Comparison of ENCODE assay signal across 9 cellular contexts in the genomic region with DNA sequence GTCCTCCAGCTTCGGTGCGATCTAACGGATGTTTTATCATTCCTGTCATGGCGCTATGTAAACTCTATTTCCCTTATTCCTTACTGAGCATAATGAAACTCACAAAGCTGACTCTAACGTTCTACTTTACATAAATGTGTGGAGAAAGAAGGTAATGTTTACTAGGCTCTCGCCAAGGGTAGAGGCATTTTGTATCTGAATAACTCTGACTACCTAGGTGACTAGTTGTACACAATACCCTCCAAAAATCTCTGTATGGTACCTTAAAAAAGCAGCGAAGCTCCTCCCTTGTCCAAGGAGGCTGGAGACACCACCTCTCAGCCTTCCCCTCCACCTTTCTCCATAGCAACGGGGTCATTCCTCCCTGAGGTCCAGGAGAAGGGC. TPM values are rescaled to one million over a fixed set of nuclear protein-coding genes. Genes with fewer than 3 reads are reported as not detected.
DNase-seq lines count a peak whose midpoint lies in the region; ATAC-seq and TF ChIP-seq lines count a peak whose summit lies in the region.
"Had no signal": no experiment of that assay in that cellular context is flagged by ENCODE, and none has a peak within 500 bp of the region (broad histone marks: within the 10 kb centered on the region; RNA-seq: fewer than 3 reads in every experiment).

No MANE protein-coding gene starts in this region.

- H3K9me3 ChIP-seq in A673 (ENCODE audit: low read depth, low read length, poor library complexity, severe bottlenecking) (peaks cover 17% of the 10 kb centered on the region), mesenchymal stem cell (ENCODE audit: control insufficient read depth, low read length) (peaks cover 10% of the 10 kb centered on the region)

- H3K9me3 Mint-ChIP-seq in activated naive CD8-positive, alpha-beta T cell treated with anti-CD3 and anti-CD28 coated beads, Interleukin-2, amount 50 U/mL, for 24 hours, result peaks cover 58% of the 10 kb centered on the region

- peak overlapping the region; percentile 82 for H3K9ac ChIP-seq in mesenchymal stem cell (ENCODE audit: low read length)

- no peak overlapping the region for H3K14ac ChIP-seq in mesenchymal stem cell (ENCODE audit: low read length in 2 of 2)

- no peak overlapping the region for H3K23ac ChIP-seq in mesenchymal stem cell (ENCODE audit: low read length in 2 of 2)

- peak overlapping the region; percentile 77 for H3K4me3 Mint-ChIP-seq in activated naive CD8-positive, alpha-beta T cell treated with anti-CD3 and anti-CD28 coated beads, Interleukin-2, amount 50 U/mL, for 24 hours

- H3K4me1 Mint-ChIP-seq in activated naive CD8-positive, alpha-beta T cell treated with anti-CD3 and anti-CD28 coated beads, Interleukin-2, amount 50 U/mL, for 24 hours, result peaks cover 21% of the 10 kb centered on the region

- no peaks in the 10 kb centered on the region for H3K4me1 ChIP-seq in A673 (ENCODE audit: insufficient read depth, low read length, poor library complexity, severe bottlenecking)
- H3K4me1 ChIP-seq in mesenchymal stem cell (ENCODE audit: control insufficient read depth, insufficient read depth, low read depth, low read length), result peaks cover 6% of the 10 kb centered on the region

- H2BK120ac ChIP-seq in mesenchymal stem cell (ENCODE audit: low read depth, low read length), result no peak overlapping the region

- WGBS in mesenchymal stem cell, result 71% methylated on average over 7 of the region's 8 CpGs

- no peak overlapping the region for H2AK5ac ChIP-seq in mesenchymal stem cell (ENCODE audit: low read length, severe bottlenecking)

- CTCF ChIA-PET in A673 (lab: Charles Lee), result no interaction called here

- H2AFZ ChIP-seq in mesenchymal stem cell (ENCODE audit: low read depth, low read length), result no peak overlapping the region

- H2BK15ac ChIP-seq in mesenchymal stem cell (ENCODE audit: low read depth, poor library complexity, severe bottlenecking), result no peak overlapping the region

- H3K79me1 ChIP-seq in mesenchymal stem cell (replicated peaks; ENCODE audit: low read length, poor library complexity, severe bottlenecking), result peaks cover 20% of the 10 kb centered on the region

- H2BK12ac ChIP-seq in mesenchymal stem cell (ENCODE audit: low read length in 2 of 2), result no peak overlapping the region

- POLR2A ChIA-PET in A673 (lab: Charles Lee; ENCODE audit: low non-redundant PET), result no interaction called here

- no peak overlapping the region for H2BK5ac ChIP-seq in mesenchymal stem cell (ENCODE audit: low read depth, low read length, poor library complexity, severe bottlenecking)

- H3K27me3 ChIP-seq in A673 (replicated peaks; ENCODE audit: insufficient read depth, low read depth, low read length, poor library complexity) (no peaks in the 10 kb centered on the region), mesenchymal stem cell (ENCODE audit: control insufficient read depth in 1 of 2, insufficient read depth in 1 of 2, low read length in 2 of 2) (no peaks in the 10 kb centered on the region)

- TF ChIP-seq CTCF in A673 (conservative IDR thresholded peaks at IDR 0.05; ENCODE audit: low read depth, low read length), result no peak

- H3K18ac ChIP-seq in mesenchymal stem cell (ENCODE audit: low read depth in 1 of 2, low read length in 2 of 2), result no peak overlapping the region

- H3K4ac ChIP-seq in mesenchymal stem cell (ENCODE audit: low read depth in 1 of 2, low read length in 2 of 2), result no peak overlapping the region

- BruUV-seq in A673 (replicated peaks; lab: Mats Ljungman, UMichigan), result no TSS peak

- no peaks in the 10 kb centered on the region for H3K27me3 Mint-ChIP-seq in activated naive CD8-positive, alpha-beta T cell treated with anti-CD3 and anti-CD28 coated beads, Interleukin-2, amount 50 U/mL, for 24 hours

- H4K91ac ChIP-seq in mesenchymal stem cell (ENCODE audit: low read length), result no peak overlapping the region

- H3K4me2 ChIP-seq in mesenchymal stem cell (ENCODE audit: low read length, poor library complexity, severe bottlenecking), result peak overlapping the region; percentile 12

- DNase-seq in A673 (ENCODE audit: low spot score) (no peak), mesenchymal stem cell (no peak), NCI-H146 treated with DMSO at 0.1 percent for 48 hours (lab: John Stamatoyannopoulos, UW; ENCODE audit: unreplicated experiment) (no peak), HUDEP-2 (lab: John Stamatoyannopoulos, UW; ENCODE audit: unreplicated experiment in 76 of 76) (no peak), HuH-7 (ENCODE audit: low spot score) (no peak)
- no peak for DNase-seq in activated naive CD8-positive, alpha-beta T cell treated with anti-CD3 and anti-CD28 coated beads, Interleukin-2, amount 50 U/mL, for 24 hours

- peak; percentile 28 for ATAC-seq in GM21619 (IDR thresholded peaks at IDR 0.05; ENCODE audit: unreplicated experiment)
- no peak for ATAC-seq in activated naive CD8-positive, alpha-beta T cell treated with anti-CD3 and anti-CD28 coated beads, Interleukin-2, amount 50 U/mL, for 24 hours
- no peak for ATAC-seq in HG03039 (IDR thresholded peaks at IDR 0.05; ENCODE audit: unreplicated experiment)

- peak overlapping the region; percentile 21 for H4K8ac ChIP-seq in mesenchymal stem cell (ENCODE audit: low read length)

- H3K36me3 Mint-ChIP-seq in activated naive CD8-positive, alpha-beta T cell treated with anti-CD3 and anti-CD28 coated beads, Interleukin-2, amount 50 U/mL, for 24 hours (ENCODE audit: low read depth), result peaks cover 38% of the 10 kb centered on the region

- intact Hi-C loops in A673 (cut with micrococcal nuclease; ENCODE audit: unreplicated experiment), result no loop called here

- H3K27ac Mint-ChIP-seq in activated naive CD8-positive, alpha-beta T cell treated with anti-CD3 and anti-CD28 coated beads, Interleukin-2, amount 50 U/mL, for 24 hours, result peak overlapping the region; percentile 67

- peak overlapping the region; percentile 88 for H3K4me3 ChIP-seq in A673 (ENCODE audit: low read depth, low read length, poor library complexity, severe bottlenecking)
- peak overlapping the region; percentile 81 to 87 for H3K4me3 ChIP-seq in mesenchymal stem cell (ENCODE audit: insufficient read depth in 1 of 2, low read depth in 1 of 2, low read length in 2 of 2)

- H3K27ac ChIP-seq in A673 (ENCODE audit: low read depth, low read length, poor library complexity, severe bottlenecking) (no peak overlapping the region), mesenchymal stem cell (ENCODE audit: low read length, poor library complexity, severe bottlenecking) (no peak overlapping the region)
- H3K27ac ChIP-seq: epithelial cell of prostate had no signal

- H3K36me3 ChIP-seq in A673 (ENCODE audit: insufficient read depth, low read length, poor library complexity, severe bottlenecking), result no peaks in the 10 kb centered on the region
- H3K36me3 ChIP-seq in mesenchymal stem cell (ENCODE audit: control insufficient read depth in 1 of 2, insufficient read depth in 2 of 2, low read depth in 1 of 2, low read length in 2 of 2), result peaks cover 0 to 4% of the 10 kb centered on the region in 2 experiments

RNA-seq across cellular contexts. Expression of gene ZNF530, which starts 0.3 kb away (rescaled TPM):
- total RNA-seq in A673 (2021), result 9.4 and 11.3 TPM in 2 replicates
- polyA plus RNA-seq in mesenchymal stem cell (2013, experiment 1 of 2), result 0.86 TPM
- 0.92 TPM for polyA plus RNA-seq in mesenchymal stem cell (2013, experiment 2 of 2)

RNA-seq across cellular contexts. Expression of gene ZNF134, which starts 14.7 kb away (rescaled TPM):
- 24.3 and 24.7 TPM in 2 replicates for total RNA-seq in A673 (2021)
- 8.1 TPM for polyA plus RNA-seq in mesenchymal stem cell (2013, experiment 1 of 2)
- 8.3 TPM for polyA plus RNA-seq in mesenchymal stem cell (2013, experiment 2 of 2)

RNA-seq across cellular contexts. Expression of gene ZIK1, which starts 15.4 kb away (rescaled TPM):
- 16.3 and 16.7 TPM in 2 replicates for total RNA-seq in A673 (2021)
- 3.0 TPM for polyA plus RNA-seq in mesenchymal stem cell (2013, experiment 1 of 2)
- polyA plus RNA-seq in mesenchymal stem cell (2013, experiment 2 of 2), result 3.2 TPM

RNA-seq across cellular contexts. Expression of gene ZNF416, which starts 20.7 kb away (rescaled TPM):
- 6.8 and 7.1 TPM in 2 replicates for total RNA-seq in A673 (2021)
- polyA plus RNA-seq in mesenchymal stem cell (2013, experiment 1 of 2), result 3.4 TPM
- 3.4 TPM for polyA plus RNA-seq in mesenchymal stem cell (2013, experiment 2 of 2)

RNA-seq across cellular contexts. Expression of gene ZNF211, which starts 33.6 kb away (rescaled TPM):
- 8.2 and 10.1 TPM in 2 replicates for total RNA-seq in A673 (2021)
- 5.7 TPM for polyA plus RNA-seq in mesenchymal stem cell (2013, experiment 1 of 2)
- polyA plus RNA-seq in mesenchymal stem cell (2013, experiment 2 of 2), result 6.4 TPM
